Comparison of ENCODE assay signal across 13 cellular contexts in genomic region chr5:173001229-173001841, GRCh38. TPM values are rescaled to one million over a fixed set of nuclear protein-coding genes. Genes with fewer than 3 reads are reported as not detected.
A peak's percentile ranks its signal among the peaks of the same experiment; 100 is the strongest.
DNase-seq lines count a peak whose midpoint lies in the region; ATAC-seq, FAIRE-seq and TF ChIP-seq lines count a peak whose summit lies in the region.
"Had no signal": no experiment of that assay in that cellular context is flagged by ENCODE, and none has a peak within 500 bp of the region (broad histone marks: within the 10 kb centered on the region; RNA-seq: fewer than 3 reads in every experiment).

No MANE protein-coding gene starts in this region.

- H3K27me3 ChIP-seq in H1 (replicated peaks in 1 of 4; ENCODE audit: control insufficient read depth in 3 of 4, extremely low read depth in 1 of 4, insufficient read depth in 3 of 4, low read length in 3 of 4): no peaks in the 10 kb centered on the region
- no peaks in the 10 kb centered on the region for H3K27me3 ChIP-seq in GM23248 (replicated peaks; ENCODE audit: insufficient read depth)
- no peaks in the 10 kb centered on the region for H3K27me3 ChIP-seq in sigmoid colon
- H3K27me3 ChIP-seq: tibial artery had no signal

- H2BK120ac ChIP-seq in H1 (replicated peaks; ENCODE audit: low read depth, low read length): no peak overlapping the region

- CTCF ChIA-PET in H1 (lab: Charles Lee; ENCODE audit: partially characterized antibody): no interaction called here

- no peak overlapping the region for H2BK20ac ChIP-seq in H1 (ENCODE audit: low read length)

- H3K9me3 ChIP-seq in H1 (ENCODE audit: insufficient read depth in 2 of 2, low read depth in 1 of 2, low read length in 1 of 2): no peaks in the 10 kb centered on the region
- no peaks in the 10 kb centered on the region for H3K9me3 ChIP-seq in GM23248 (ENCODE audit: low read depth)
- H3K9me3 ChIP-seq in sigmoid colon: no peaks in the 10 kb centered on the region
- H3K9me3 ChIP-seq: tibial artery had no signal

- H4K20me1 ChIP-seq in H1 (replicated peaks in 1 of 2; ENCODE audit: control insufficient read depth in 1 of 2, insufficient read depth in 2 of 2, low read length in 2 of 2) (peaks cover 0 to 4% of the 10 kb centered on the region in 2 experiments), GM23248 (ENCODE audit: insufficient read depth) (no peaks in the 10 kb centered on the region)

- H3K27ac ChIP-seq in H1 (ENCODE audit: low read depth, low read length) (no peak overlapping the region), GM23248 (no peak overlapping the region), sigmoid colon (no peak overlapping the region)
- H3K27ac ChIP-seq: tibial artery had no signal

- no peak overlapping the region for H3K14ac ChIP-seq in H1 (ENCODE audit: insufficient read length)

- no peak overlapping the region for H3K18ac ChIP-seq in H1 (ENCODE audit: extremely low read depth, low read length)

- H3K79me2 ChIP-seq in H1 (ENCODE audit: control insufficient read depth in 1 of 2, insufficient read depth in 2 of 2, low read length in 2 of 2) (peaks cover 6 to 58% of the 10 kb centered on the region in 2 experiments; a peak in 3 of 4 replicates), GM23248 (ENCODE audit: insufficient read depth) (peaks cover 100% of the 10 kb centered on the region)

- FAIRE-seq in GM12892 (lab: Jason Lieb, UNC): peak; percentile 56
- no peak for FAIRE-seq in H1 (lab: Jason Lieb, UNC)
- FAIRE-seq: endometrium had no signal

- H3K4ac ChIP-seq in H1 (replicated peaks; ENCODE audit: insufficient read length, low read depth, low read length): no peak overlapping the region

- ATAC-seq in GM19455 (IDR thresholded peaks at IDR 0.05; ENCODE audit: unreplicated experiment) (peak; percentile 79), HG03196 (IDR thresholded peaks at IDR 0.05; ENCODE audit: unreplicated experiment) (peak; percentile 84)

- POLR2A ChIA-PET in H1 (lab: Charles Lee; ENCODE audit: partially characterized antibody): interaction anchor here (0.8 kb wide), 1 partner anchor 15 kb away, joined by 4 read pairs; no protein-coding TSS in a partner anchor

- TF ChIP-seq RAD21 in H1 (IDR thresholded peaks at IDR 0.05 in 1 of 2, conservative IDR thresholded peaks at IDR 0.05 in 1 of 2; ENCODE audit: low read depth in 2 of 2, low read length in 2 of 2): no peak

- H3K79me1 ChIP-seq in H1 (ENCODE audit: low read depth, low read length): peaks cover 9% of the 10 kb centered on the region

- no peak overlapping the region for H2BK12ac ChIP-seq in H1 (ENCODE audit: low read depth, low read length)

- H3K4me1 ChIP-seq in H1 (replicated peaks in 1 of 4; ENCODE audit: control insufficient read depth in 3 of 4, insufficient read depth in 4 of 4, low read length in 3 of 4) (0 out of 7 replicates have a peak, but pooled peaks cover 0 to 2% (median 0%) of the 10 kb centered on the region in 4 experiments), GM23248 (ENCODE audit: insufficient read depth) (no peaks in the 10 kb centered on the region), sigmoid colon (peaks cover 0 to 37% (median 17%) of the 10 kb centered on the region in 4 donors)

- no peak overlapping the region for H2BK5ac ChIP-seq in H1 (ENCODE audit: low read depth, low read length)

- peaks cover 0 to 5% (median under 1%) of the 10 kb centered on the region in 4 experiments; a peak in 2 of 8 replicates for H3K36me3 ChIP-seq in H1 (ENCODE audit: control insufficient read depth in 2 of 4, insufficient read depth in 4 of 4, low read length in 3 of 4)
- peaks cover 8% of the 10 kb centered on the region for H3K36me3 ChIP-seq in GM23248 (ENCODE audit: low read depth)
- peaks cover 0 to 11% (median 0%) of the 10 kb centered on the region in 4 donors for H3K36me3 ChIP-seq in sigmoid colon

- H2AFZ ChIP-seq in H1 (ENCODE audit: low read length): no peak overlapping the region
- no peak overlapping the region for H2AFZ ChIP-seq in GM23248

- TF ChIP-seq CTCF in H1 (IDR thresholded peaks at IDR 0.05; ENCODE audit: control extremely low read depth in 1 of 3, insufficient read depth in 1 of 3, low read depth in 1 of 3, low read length in 3 of 3) (no peak), sigmoid colon (IDR thresholded peaks at IDR 0.05) (no peak)

- H4K5ac ChIP-seq in H1 (ENCODE audit: insufficient read length, low read depth, low read length): no peak overlapping the region

- TF ChIP-seq POLR2A in GM12892 (IDR thresholded peaks at IDR 0.05; ENCODE audit: low read depth, low read length): no peak
- TF ChIP-seq POLR2A in H1 (IDR thresholded peaks at IDR 0.05; ENCODE audit: control extremely low read depth in 1 of 2, low read depth in 2 of 2, low read length in 2 of 2): no peak
- TF ChIP-seq POLR2A in sigmoid colon (IDR thresholded peaks at IDR 0.05): no peak

- no peak overlapping the region for H3K23ac ChIP-seq in H1 (ENCODE audit: insufficient read length)

- H3K9me2 ChIP-seq in GM23248 (ENCODE audit: insufficient read depth): no peaks in the 10 kb centered on the region

- H3K4me2 ChIP-seq in H1 (ENCODE audit: insufficient read depth in 1 of 2, low read depth in 2 of 2, low read length in 2 of 2): no peak overlapping the region
- H3K4me2 ChIP-seq in GM23248 (ENCODE audit: unreplicated experiment): no peak overlapping the region

- H2AK5ac ChIP-seq in H1 (ENCODE audit: low read depth, low read length): no peak overlapping the region

- no peak overlapping the region for H2BK15ac ChIP-seq in H1 (ENCODE audit: low read length)

- H3F3A ChIP-seq in GM23248 (ENCODE audit: insufficient read depth): no peaks in the 10 kb centered on the region

- H3K9ac ChIP-seq in H1 (replicated peaks in 1 of 4; ENCODE audit: extremely low read depth in 1 of 4, low read depth in 3 of 4, low read length in 3 of 4) (no peak overlapping the region), GM23248 (no peak overlapping the region)

- intact Hi-C loops in sigmoid colon (cut with DNase I): no loop called here

- 91% methylated on average over 9 of the region's 9 CpGs; no CpG with 5 or more reads in 1 of the 2 experiments for WGBS in H1 (ENCODE audit: extremely low coverage in 1 of 2, insufficient coverage in 1 of 2, insufficient read length in 1 of 2, insufficient replicate concordance in 2 of 2, low coverage in 1 of 2, low lambda C conversion rate in 2 of 2, missing lambda C conversion rate in 1 of 2), 2 experiments
- 91 to 92% methylated on average over 9 of the region's 9 CpGs for WGBS in GM23248 (ENCODE audit: low coverage in 1 of 2, low lambda C conversion rate in 2 of 2, missing lambda C conversion rate in 2 of 2), 2 experiments
- WGBS in sigmoid colon, 2 donors: 76 to 88% methylated on average over 9 of the region's 9 CpGs

- H3K4me3 ChIP-seq in H1 (ENCODE audit: extremely low read depth in 1 of 4, insufficient read depth in 2 of 4, low read depth in 3 of 4, low read length in 4 of 4): no peak overlapping the region
- H3K4me3 ChIP-seq in GM23248: no peak overlapping the region
- H3K4me3 ChIP-seq in sigmoid colon: no peak overlapping the region
- H3K4me3 ChIP-seq: tibial artery had no signal

- no peaks in the 10 kb centered on the region for H3K23me2 ChIP-seq in H1 (ENCODE audit: low read depth, low read length)

- TF ChIP-seq EP300 in H1 (IDR thresholded peaks at IDR 0.05; ENCODE audit: borderline replicate concordance in 1 of 2, low read depth in 2 of 2, low read length in 2 of 2) (no peak), sigmoid colon (IDR thresholded peaks at IDR 0.05) (no peak)

- peak overlapping the region; percentile 68; the same call in 1 of the 2 replicates for H4K8ac ChIP-seq in H1 (ENCODE audit: extremely low read depth, insufficient read depth, low read length)

- H4K91ac ChIP-seq in H1 (replicated peaks; ENCODE audit: insufficient read length, low read length): no peak overlapping the region

- DNase-seq in GM12892 (ENCODE audit: insufficient read length) (no peak), H1 (ENCODE audit: low read depth in 1 of 2, low spot score in 2 of 2) (no peak), cortex of kidney (lab: John Stamatoyannopoulos, UW) (no peak), GM23248 (no peak), sigmoid colon (no peak), KBM-7 (no peak)
- DNase-seq: EL, left cardiac atrium, NCI-H748 treated with DMSO at 0.1 percent for 48 hours, tibial artery had no signal

- in situ Hi-C loops in GM23248 (cut with MboI) (no loop called here), KBM-7 (cut with MboI; ENCODE audit: low pct_unique_long_range_greater_than_20kb, low sequenced_read_pairs) (no loop called here)

- no peak overlapping the region for H3K56ac ChIP-seq in H1 (replicated peaks; ENCODE audit: insufficient read length, low read depth, low read length)

RNA-seq across cellular contexts. Expression of gene ATP6V0E1, which starts 17.8 kb away (rescaled TPM):
- 277 TPM for polyA plus RNA-seq in GM12892 (2012; ENCODE audit: missing spikeins)
- 108 and 109 TPM in 2 replicates for total RNA-seq in H1 (2021; fragmentation: NEBNext Ultra II Directional; extraction: Animal tissue kit (Norgen Biotek cat#: 25700))
- polyA plus RNA-seq in H1 (2011; rRNA removed): 80.0 and 134 TPM in 2 replicates
- polyA plus RNA-seq in H1 (2011; cell fraction: cytosol; rRNA removed): 112 TPM
- polyA plus RNA-seq in H1 (2011; cell fraction: nucleus; rRNA removed): 129 TPM
- 124 to 202 TPM (median 167 TPM) in 4 replicates for polyA plus RNA-seq in H1 (2012, experiment 1 of 2)
- polyA plus RNA-seq in H1 (2012, experiment 2 of 2): 67.5 TPM
- 140 TPM for polyA plus RNA-seq in H1 (2013, experiment 1 of 2)
- 170 TPM for polyA plus RNA-seq in H1 (2013, experiment 2 of 2)
- 89.2 and 102 TPM in 2 replicates for polyA minus RNA-seq in H1 (2011; rRNA and poly(A)+ RNA removed)
- polyA minus RNA-seq in H1 (2011; cell fraction: cytosol; rRNA and poly(A)+ RNA removed): 46.9 TPM
- 34.3 TPM for polyA minus RNA-seq in H1 (2011; cell fraction: nucleus; rRNA and poly(A)+ RNA removed)
- 175 and 204 TPM in 2 replicates for total RNA-seq in GM23248 (2014; rRNA removed; shearing (Covaris generic))
- polyA plus RNA-seq in GM23248 (2016; fragmentation: Nextera tagmentation; extraction: Ambion mirVana): 675 and 702 TPM in 2 replicates
- total RNA-seq in sigmoid colon: 100 to 1,000 TPM; 117 to 154 (median 134) TPM
- polyA plus RNA-seq in sigmoid colon: 100 to 1,000 TPM; 158 to 261 (median 249) TPM

RNA-seq across cellular contexts. Expression of gene RPL26L1, which starts 42.1 kb away (rescaled TPM):
- polyA plus RNA-seq in GM12892 (2012; ENCODE audit: missing spikeins): 86.9 TPM
- total RNA-seq in H1 (2021; fragmentation: NEBNext Ultra II Directional; extraction: Animal tissue kit (Norgen Biotek cat#: 25700)): 53.2 and 58.2 TPM in 2 replicates
- polyA plus RNA-seq in H1 (2011; rRNA removed) (42.2 and 80.4 TPM in 2 replicates), GM23248 (2016; fragmentation: Nextera tagmentation; extraction: Ambion mirVana) (102 and 104 TPM in 2 replicates), sigmoid colon (10 to 100 TPM; 31.2 to 70.9 (median 41.8) TPM)
- 104 TPM for polyA plus RNA-seq in H1 (2011; cell fraction: cytosol; rRNA removed)
- 38.3 TPM for polyA plus RNA-seq in H1 (2011; cell fraction: nucleus; rRNA removed)
- polyA plus RNA-seq in H1 (2012, experiment 1 of 2): 79.6 to 90.2 TPM (median 84.6 TPM) in 4 replicates
- 66.3 TPM for polyA plus RNA-seq in H1 (2012, experiment 2 of 2)
- 89.7 TPM for polyA plus RNA-seq in H1 (2013, experiment 1 of 2)
- 91.2 TPM for polyA plus RNA-seq in H1 (2013, experiment 2 of 2)
- polyA minus RNA-seq in H1 (2011; rRNA and poly(A)+ RNA removed): 40.4 and 44.9 TPM in 2 replicates
- polyA minus RNA-seq in H1 (2011; cell fraction: cytosol; rRNA and poly(A)+ RNA removed): 17.3 TPM
- 20.5 TPM for polyA minus RNA-seq in H1 (2011; cell fraction: nucleus; rRNA and poly(A)+ RNA removed)
- 24.3 and 30.7 TPM in 2 replicates for total RNA-seq in GM23248 (2014; rRNA removed; shearing (Covaris generic))
- total RNA-seq in sigmoid colon: 10 to 100 TPM; 11.6 to 30.9 (median 25.4) TPM

RNA-seq across cellular contexts. Expression of gene CREBRF, which starts 54.8 kb away (rescaled TPM):
- 10.9 TPM for polyA plus RNA-seq in GM12892 (2012; ENCODE audit: missing spikeins)
- 4.7 and 5.0 TPM in 2 replicates for total RNA-seq in H1 (2021; fragmentation: NEBNext Ultra II Directional; extraction: Animal tissue kit (Norgen Biotek cat#: 25700))
- polyA plus RNA-seq in H1 (2011; rRNA removed) (0.86 and 1.2 TPM in 2 replicates), GM23248 (2016; fragmentation: Nextera tagmentation; extraction: Ambion mirVana) (3.2 and 3.5 TPM in 2 replicates), sigmoid colon (1 to 10 TPM; 4.4 to 6.6 (median 6.6) TPM)
- 1.5 TPM for polyA plus RNA-seq in H1 (2011; cell fraction: cytosol; rRNA removed)
- 4.0 TPM for polyA plus RNA-seq in H1 (2011; cell fraction: nucleus; rRNA removed)
- 1.7 to 3.2 TPM (median 2.4 TPM) in 4 replicates for polyA plus RNA-seq in H1 (2012, experiment 1 of 2)
- 0.10 TPM for polyA plus RNA-seq in H1 (2012, experiment 2 of 2)
- polyA plus RNA-seq in H1 (2013, experiment 1 of 2): 2.3 TPM
- polyA plus RNA-seq in H1 (2013, experiment 2 of 2): 2.5 TPM
- polyA minus RNA-seq in H1 (2011; rRNA and poly(A)+ RNA removed): 10.0 and 10.1 TPM in 2 replicates
- polyA minus RNA-seq in H1 (2011; cell fraction: cytosol; rRNA and poly(A)+ RNA removed): 5.9 TPM
- polyA minus RNA-seq in H1 (2011; cell fraction: nucleus; rRNA and poly(A)+ RNA removed): 20.4 TPM
- total RNA-seq in GM23248 (2014; rRNA removed; shearing (Covaris generic)): 10.0 and 14.6 TPM in 2 replicates
- total RNA-seq in sigmoid colon: 10 to 100 TPM; 47.9 to 58.5 (median 56.6) TPM
